ENCODE assay signal across 31 cellular contexts in the genomic region with DNA sequence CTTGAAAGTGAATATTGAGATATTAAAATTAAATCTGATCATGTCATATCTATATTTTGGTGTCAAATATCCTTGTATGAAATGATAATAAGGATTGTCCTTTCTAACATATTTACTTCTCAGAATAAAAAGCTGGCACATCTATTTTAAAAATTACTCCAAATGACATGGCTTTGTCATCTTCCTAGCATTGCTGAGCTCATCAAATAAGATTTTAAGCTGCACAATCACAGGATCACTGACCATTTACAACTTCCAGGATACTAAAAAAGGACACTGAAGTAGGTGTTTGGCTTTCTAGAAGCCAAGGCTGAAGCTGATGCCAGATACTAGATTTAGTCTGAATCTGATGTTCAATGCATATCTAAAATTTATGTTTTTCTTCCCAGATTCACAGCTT.
DNase-seq lines count a peak whose midpoint lies in the region; ATAC-seq, FAIRE-seq and TF ChIP-seq lines count a peak whose summit lies in the region.
"Had no signal": no experiment of that assay in that cellular context is flagged by ENCODE, and none has a peak within 500 bp of the region (broad histone marks: within the 10 kb centered on the region; RNA-seq: fewer than 3 reads in every experiment).

No MANE protein-coding gene starts in this region.

- TF ChIP-seq RAD21 in HepG2 (CRISPR knock-in tag; IDR thresholded peaks at IDR 0.05) (no peak), A549 (conservative IDR thresholded peaks at IDR 0.05 in 1 of 2, IDR thresholded peaks at IDR 0.05 in 1 of 2) (no peak), IMR-90 (IDR thresholded peaks at IDR 0.05; ENCODE audit: low read length) (no peak)

- POLR2A ChIA-PET in HepG2 (lab: Yijun Ruan, JAX) = interaction anchor here (1.1 to 1.6 kb wide), 2 partner anchors 348 to 738 kb away, joined by 3 read pairs; no protein-coding TSS in a partner anchor
- POLR2A ChIA-PET in A549 (lab: Yijun Ruan, JAX) = interaction anchor here (0.6 kb wide), 1 partner anchor 685 kb away, joined by 5 read pairs; no protein-coding TSS in a partner anchor
- POLR2A ChIA-PET in IMR-90 (lab: Charles Lee; ENCODE audit: unreplicated experiment) = no interaction called here

- no peak overlapping the region for H4K91ac ChIP-seq in IMR-90 (ENCODE audit: insufficient read depth, low read depth, low read length)

- H3K4me3 ChIP-seq in HepG2 (replicated peaks in 1 of 3; ENCODE audit: insufficient read depth in 1 of 3, low read depth in 2 of 3, low read length in 3 of 3) (no peak overlapping the region), right lobe of liver (no peak overlapping the region), A549 (no peak overlapping the region), IMR-90 (ENCODE audit: insufficient read depth, low read depth, low read length) (no peak overlapping the region), suprapubic skin (no peak overlapping the region), adrenal gland (no peak overlapping the region)
- H3K4me3 ChIP-seq: BLaER1; BLaER1 treated with 17β-estradiol and CSF1 and Interleukin-3, amounts not matched to agents 10 nM and 100 nM had no signal

- H3K23ac ChIP-seq in IMR-90 (ENCODE audit: low read depth, low read length) = no peak overlapping the region

- H2BK5ac ChIP-seq in IMR-90 (ENCODE audit: low read depth, low read length, poor library complexity, severe bottlenecking) = no peak overlapping the region

- H3K27ac ChIP-seq in HepG2 (ENCODE audit: extremely low read length, insufficient read depth, low read length) (no peak overlapping the region), right lobe of liver (no peak overlapping the region), A549 (no peak overlapping the region), IMR-90 (ENCODE audit: insufficient read depth, low read length) (no peak overlapping the region), suprapubic skin (no peak overlapping the region), adrenal gland (no peak overlapping the region)
- H3K27ac ChIP-seq: 22Rv1; BLaER1; BLaER1 treated with 17β-estradiol and CSF1 and Interleukin-3, amounts not matched to agents 10 nM and 100 nM; C4-2B had no signal

- BruUV-seq in HepG2 (replicated peaks; lab: Mats Ljungman, UMichigan) (no TSS peak), IMR-90 (replicated peaks; lab: Mats Ljungman, UMichigan) (no TSS peak)

- no peak overlapping the region for H4K8ac ChIP-seq in IMR-90 (ENCODE audit: low read depth in 2 of 2, low read length in 2 of 2)

- no peak overlapping the region for H2AK9ac ChIP-seq in IMR-90 (replicated peaks; ENCODE audit: low read depth, low read length, poor library complexity)

- H2BK15ac ChIP-seq in IMR-90 (ENCODE audit: low read depth, low read length) = no peak overlapping the region

- DNase-seq in HepG2 (ENCODE audit: low spot score) (no peak), right lobe of liver (no peak), A549 (ENCODE audit: low read depth in 1 of 2, low spot score in 1 of 2) (no peak), IMR-90 (no peak), suprapubic skin (ENCODE audit: low spot score in 2 of 2) (no peak), adrenal gland (no peak)
- DNase-seq: 8988T; ACHN; AML-193; BE2C; C1 segment of cervical spinal cord; Caco-2; Calu3; CD4-positive, alpha-beta memory T cell; CD4-positive, alpha-beta T cell; CD4-positive, CD25-positive, alpha-beta regulatory T cell; CD8-positive, alpha-beta memory T cell; CD8-positive, alpha-beta T cell; COR-L47; DMS 273 treated with DMSO at 0.1 percent for 48 hours; DMS153; DMS79; DMS79 treated with DMSO at 0.1 percent for 48 hours; DND-41; EL had no signal

- no peak overlapping the region for H3K4me2 ChIP-seq in HepG2 (ENCODE audit: low read depth, low read length)
- H3K4me2 ChIP-seq in A549 = no peak overlapping the region
- H3K4me2 ChIP-seq in IMR-90 (ENCODE audit: low read depth, low read length) = no peak overlapping the region
- H3K4me2 ChIP-seq: BLaER1; BLaER1 treated with 17β-estradiol and CSF1 and Interleukin-3, amounts not matched to agents 10 nM and 100 nM had no signal

- no peaks in the 10 kb centered on the region for H3K9me1 ChIP-seq in IMR-90 (ENCODE audit: insufficient read depth, low read length)

- no peak overlapping the region for H2BK20ac ChIP-seq in IMR-90 (ENCODE audit: low read depth, low read length)

- H3K36me3 ChIP-seq in HepG2 (replicated peaks in 1 of 2; ENCODE audit: control insufficient read depth in 1 of 2, insufficient read depth in 2 of 2, low read length in 2 of 2) (peaks cover 14 to 37% of the 10 kb centered on the region in 2 experiments), right lobe of liver (no peaks in the 10 kb centered on the region), IMR-90 (ENCODE audit: control insufficient read depth, insufficient read depth, low read length) (no peaks in the 10 kb centered on the region), suprapubic skin (no peaks in the 10 kb centered on the region), adrenal gland (replicated peaks in 1 of 2) (no peaks in the 10 kb centered on the region)
- H3K36me3 ChIP-seq: BE2C; BLaER1; BLaER1 treated with 17β-estradiol and CSF1 and Interleukin-3, amounts not matched to agents 10 nM and 100 nM had no signal

- H3K9me3 ChIP-seq in HepG2 (ENCODE audit: low read length) = no peaks in the 10 kb centered on the region
- no peaks in the 10 kb centered on the region for H3K9me3 ChIP-seq in right lobe of liver
- H3K9me3 ChIP-seq in A549 = no peaks in the 10 kb centered on the region
- no peaks in the 10 kb centered on the region for H3K9me3 ChIP-seq in IMR-90 (ENCODE audit: control insufficient read depth, insufficient read depth, low read length)
- no peaks in the 10 kb centered on the region for H3K9me3 ChIP-seq in suprapubic skin
- H3K9me3 ChIP-seq in adrenal gland (replicated peaks in 1 of 3) = no peaks in the 10 kb centered on the region
- H3K9me3 ChIP-seq: BE2C; BLaER1; BLaER1 treated with 17β-estradiol and CSF1 and Interleukin-3, amounts not matched to agents 10 nM and 100 nM; Caco-2 had no signal

- H4K5ac ChIP-seq in IMR-90 (ENCODE audit: low read depth, low read length) = no peak overlapping the region

- H2AK5ac ChIP-seq in IMR-90 (ENCODE audit: low read depth, low read length) = no peak overlapping the region

- no peak overlapping the region for H3K9ac ChIP-seq in HepG2 (ENCODE audit: insufficient read depth, low read depth, low read length)
- no peak overlapping the region for H3K9ac ChIP-seq in IMR-90 (ENCODE audit: low read depth, low read length)
- H3K9ac ChIP-seq: BLaER1; BLaER1 treated with 17β-estradiol and CSF1 and Interleukin-3, amounts not matched to agents 10 nM and 100 nM had no signal

- H3K27me3 ChIP-seq in HepG2 (ENCODE audit: control insufficient read depth in 1 of 2, insufficient read depth in 2 of 2, low read length in 2 of 2) (no peaks in the 10 kb centered on the region), right lobe of liver (no peaks in the 10 kb centered on the region), IMR-90 (ENCODE audit: control insufficient read depth, insufficient read depth, low read length) (peaks cover 3% of the 10 kb centered on the region), suprapubic skin (no peaks in the 10 kb centered on the region), adrenal gland (no peaks in the 10 kb centered on the region)
- H3K27me3 ChIP-seq: BLaER1; BLaER1 treated with 17β-estradiol and CSF1 and Interleukin-3, amounts not matched to agents 10 nM and 100 nM had no signal

- H3K14ac ChIP-seq in IMR-90 (replicated peaks; ENCODE audit: low read depth, low read length) = no peak overlapping the region

- H2AFZ ChIP-seq in HepG2 (ENCODE audit: low read length) = no peak overlapping the region
- H2AFZ ChIP-seq in IMR-90 (replicated peaks; ENCODE audit: low read length, poor library complexity) = no peak overlapping the region

- no peak overlapping the region for H3K56ac ChIP-seq in IMR-90 (ENCODE audit: extremely low read depth, insufficient read depth, low read length)

- in situ Hi-C loops in HepG2 (cut with HindIII; ENCODE audit: extremely low pct_ligation_motif_present, low pct_unique_long_range_greater_than_20kb) = no loop called here
- in situ Hi-C loops in IMR-90 (cut with MboI; ENCODE audit: low sequenced_read_pairs) = no loop called here

- TF ChIP-seq CTCF in HepG2 (CRISPR knock-in tag; IDR thresholded peaks at IDR 0.05) (no peak), right lobe of liver (IDR thresholded peaks at IDR 0.05) (no peak), A549 (IDR thresholded peaks at IDR 0.05) (no peak), IMR-90 (conservative IDR thresholded peaks at IDR 0.05; ENCODE audit: low read depth, low read length) (no peak), suprapubic skin (IDR thresholded peaks at IDR 0.05) (no peak), adrenal gland (IDR thresholded peaks at IDR 0.05) (no peak)

- intact Hi-C loops in HepG2 (cut with micrococcal nuclease; ENCODE audit: unreplicated experiment) = no loop called here
- intact Hi-C loops in right lobe of liver (cut with DNase I) = no loop called here
- intact Hi-C loops in IMR-90 (cut with micrococcal nuclease) = no loop called here
- intact Hi-C loops in adrenal gland (cut with DNase I) = no loop called here

- FAIRE-seq in HepG2 (lab: Jason Lieb, UNC) (no peak), A549 (lab: Jason Lieb, UNC) (peak; percentile 54)
- FAIRE-seq: A204.1, D721Med had no signal

- H4K20me1 ChIP-seq in HepG2 (ENCODE audit: insufficient read depth, low read length) (no peaks in the 10 kb centered on the region), IMR-90 (ENCODE audit: insufficient read depth, low read length) (no peaks in the 10 kb centered on the region)
- H4K20me1 ChIP-seq: BLaER1; BLaER1 treated with 17β-estradiol and CSF1 and Interleukin-3, amounts not matched to agents 10 nM and 100 nM had no signal

- H3K79me2 ChIP-seq in HepG2 (ENCODE audit: insufficient read depth, low read length) = peaks cover 17% of the 10 kb centered on the region

- ATAC-seq in HepG2 (no peak), right lobe of liver (no peak), A549 (no peak), IMR-90 (ENCODE audit: low read depth) (no peak)
- ATAC-seq: CD8-positive, alpha-beta T cell had no signal

- no peak for TF ChIP-seq POLR2A in HepG2 (IDR thresholded peaks at IDR 0.05; ENCODE audit: insufficient read depth in 1 of 2, low read depth in 2 of 2, low read length in 2 of 2)
- TF ChIP-seq POLR2A in right lobe of liver (IDR thresholded peaks at IDR 0.05) = no peak
- no peak for TF ChIP-seq POLR2A in A549 (IDR thresholded peaks at IDR 0.05; ENCODE audit: low read length)
- TF ChIP-seq POLR2A in IMR-90 (IDR thresholded peaks at IDR 0.05; ENCODE audit: low read depth, low read length) = no peak
- TF ChIP-seq POLR2A in suprapubic skin (IDR thresholded peaks at IDR 0.05) = no peak
- no peak for TF ChIP-seq POLR2A in adrenal gland (IDR thresholded peaks at IDR 0.05)

- CTCF ChIA-PET in HepG2 (lab: Yijun Ruan, JAX; ENCODE audit: low intra/inter-chr PET ratio, low total read pairs) = no interaction called here
- CTCF ChIA-PET in A549 (lab: Yijun Ruan, JAX) = no interaction called here
- CTCF ChIA-PET in IMR-90 (lab: Yijun Ruan, JAX) = interaction anchor here (0.7 to 1.5 kb wide), 3 partner anchors 10 to 68 kb away, joined by 3 read pairs; no protein-coding TSS in a partner anchor

- H2BK120ac ChIP-seq in IMR-90 (ENCODE audit: low read depth, low read length) = no peak overlapping the region

- dilution Hi-C loops in IMR-90 (cut with HindIII; ENCODE audit: low sequenced_read_pairs, unreplicated experiment) = no loop called here

- no peak overlapping the region for H3K4ac ChIP-seq in IMR-90 (ENCODE audit: low read depth, low read length)

- TF ChIP-seq EP300 in HepG2 (IDR thresholded peaks at IDR 0.05; ENCODE audit: low read depth in 2 of 2, low read length in 2 of 2) (no peak), HepG2 (CRISPR knock-in tag; IDR thresholded peaks at IDR 0.05; ENCODE audit: borderline replicate concordance) (no peak), A549 (IDR thresholded peaks at IDR 0.05) (no peak), suprapubic skin (IDR thresholded peaks at IDR 0.05) (no peak)

- peaks cover 32% of the 10 kb centered on the region for H3K4me1 ChIP-seq in HepG2 (ENCODE audit: insufficient read depth, low read length)
- no peaks in the 10 kb centered on the region for H3K4me1 ChIP-seq in right lobe of liver
- peaks cover 13% of the 10 kb centered on the region for H3K4me1 ChIP-seq in A549
- no peaks in the 10 kb centered on the region for H3K4me1 ChIP-seq in IMR-90 (ENCODE audit: control insufficient read depth, insufficient read depth, low read length)
- peaks cover 5% of the 10 kb centered on the region for H3K4me1 ChIP-seq in suprapubic skin
- no peaks in the 10 kb centered on the region for H3K4me1 ChIP-seq in adrenal gland (replicated peaks in 1 of 2)
- H3K4me1 ChIP-seq: BE2C had no signal

- H3K79me1 ChIP-seq in IMR-90 (ENCODE audit: low read depth in 1 of 2, low read length in 2 of 2) = no peaks in the 10 kb centered on the region

- H3K18ac ChIP-seq in IMR-90 (ENCODE audit: low read depth, low read length) = no peak overlapping the region
